6 cellular contexts compared by ENCODE assay signal in genomic region chr3:40477671-40478070, GRCh38. TPM values are rescaled to one million over a fixed set of nuclear protein-coding genes. Genes with fewer than 3 reads are reported as not detected.
DNase-seq lines count a peak whose midpoint lies in the region; ATAC-seq and TF ChIP-seq lines count a peak whose summit lies in the region.

No MANE protein-coding gene starts in this region.

- H3K4ac ChIP-seq in mesenchymal stem cell (ENCODE audit: low read depth in 1 of 2, low read length in 2 of 2), result no peak overlapping the region

- H3K4me2 ChIP-seq in mesenchymal stem cell (ENCODE audit: low read length, poor library complexity, severe bottlenecking), result peak overlapping the region; percentile 66

- no peak for ATAC-seq in GM19463 (IDR thresholded peaks at IDR 0.05; ENCODE audit: unreplicated experiment)

- no peak overlapping the region for H3K27ac ChIP-seq in mesenchymal stem cell (ENCODE audit: low read length, poor library complexity, severe bottlenecking)

- H2AFZ ChIP-seq in mesenchymal stem cell (ENCODE audit: low read depth, low read length), result peak overlapping the region; percentile 43

- peaks cover 10% of the 10 kb centered on the region for H3K27me3 Mint-ChIP-seq in activated T-helper 1 cell treated with anti-CD3 and anti-CD28 coated beads, Interleukin-12 subunit alpha, Interleukin-12 subunit beta, Interleukin-2, Interleukin-4 antibody, amounts not matched to agents 30 ng/mL and 10 ng/mL and 1 ng/mL, durations not matched to agents 14 hours and 24 hours and 36 hours (ENCODE audit: insufficient read depth)

- no peaks in the 10 kb centered on the region for H3K27me3 ChIP-seq in GM06990 (replicated peaks; ENCODE audit: control insufficient read depth, insufficient read depth, low read length)
- no peaks in the 10 kb centered on the region for H3K27me3 ChIP-seq in mesenchymal stem cell (ENCODE audit: control insufficient read depth in 1 of 2, insufficient read depth in 1 of 2, low read length in 2 of 2)

- peaks cover 33% of the 10 kb centered on the region for H3K4me1 Mint-ChIP-seq in activated T-helper 1 cell treated with anti-CD3 and anti-CD28 coated beads, Interleukin-12 subunit alpha, Interleukin-12 subunit beta, Interleukin-2, Interleukin-4 antibody, amounts not matched to agents 30 ng/mL and 10 ng/mL and 1 ng/mL, durations not matched to agents 14 hours and 24 hours and 36 hours (ENCODE audit: low read depth)

- H2BK120ac ChIP-seq in mesenchymal stem cell (ENCODE audit: low read depth, low read length), result no peak overlapping the region

- H3K9ac ChIP-seq in mesenchymal stem cell (ENCODE audit: low read length), result peak overlapping the region; percentile 95

- peaks cover 24% of the 10 kb centered on the region for H3K36me3 Mint-ChIP-seq in activated T-helper 1 cell treated with anti-CD3 and anti-CD28 coated beads, Interleukin-12 subunit alpha, Interleukin-12 subunit beta, Interleukin-2, Interleukin-4 antibody, amounts not matched to agents 30 ng/mL and 10 ng/mL and 1 ng/mL, durations not matched to agents 14 hours and 24 hours and 36 hours (ENCODE audit: low read depth)

- WGBS in mesenchymal stem cell, result 98% methylated on average over 3 of the region's 4 CpGs

- peak overlapping the region; percentile 91 for H3K4me3 Mint-ChIP-seq in activated T-helper 1 cell treated with anti-CD3 and anti-CD28 coated beads, Interleukin-12 subunit alpha, Interleukin-12 subunit beta, Interleukin-2, Interleukin-4 antibody, amounts not matched to agents 30 ng/mL and 10 ng/mL and 1 ng/mL, durations not matched to agents 14 hours and 24 hours and 36 hours

- no peak overlapping the region for H3K23ac ChIP-seq in mesenchymal stem cell (ENCODE audit: low read length in 2 of 2)

- peaks cover 5% of the 10 kb centered on the region for H3K36me3 ChIP-seq in GM06990 (ENCODE audit: control insufficient read depth, insufficient read depth, low read length)
- peaks cover 13 to 40% of the 10 kb centered on the region in 2 experiments for H3K36me3 ChIP-seq in mesenchymal stem cell (ENCODE audit: control insufficient read depth in 1 of 2, insufficient read depth in 2 of 2, low read depth in 1 of 2, low read length in 2 of 2)

- no peak overlapping the region for H2BK12ac ChIP-seq in mesenchymal stem cell (ENCODE audit: low read length in 2 of 2)

- no peak for TF ChIP-seq CTCF in GM06990 (IDR thresholded peaks at IDR 0.05; ENCODE audit: insufficient read depth, low read length, poor library complexity, severe bottlenecking)

- H4K91ac ChIP-seq in mesenchymal stem cell (ENCODE audit: low read length), result no peak overlapping the region

- DNase-seq in GM06990 (ENCODE audit: extremely low read depth, insufficient read length), result no peak
- DNase-seq in activated T-helper 1 cell treated with anti-CD3 and anti-CD28 coated beads, Interleukin-12 subunit alpha, Interleukin-12 subunit beta, Interleukin-2, Interleukin-4 antibody, amounts not matched to agents 30 ng/mL and 10 ng/mL and 1 ng/mL, durations not matched to agents 14 hours and 24 hours and 36 hours (ENCODE audit: low spot score), result no peak
- DNase-seq in mesenchymal stem cell, result peak; percentile 16
- DNase-seq in DMS53 treated with DMSO at 0.1 percent for 48 hours (lab: John Stamatoyannopoulos, UW; ENCODE audit: unreplicated experiment), result no peak
- no peak for DNase-seq in SW 1271 (lab: John Stamatoyannopoulos, UW)

- no peaks in the 10 kb centered on the region for H3K9me3 ChIP-seq in mesenchymal stem cell (ENCODE audit: control insufficient read depth, low read length)

- no peak overlapping the region for H2AK5ac ChIP-seq in mesenchymal stem cell (ENCODE audit: low read length, severe bottlenecking)

- peak overlapping the region; percentile 78 for H3K27ac Mint-ChIP-seq in activated T-helper 1 cell treated with anti-CD3 and anti-CD28 coated beads, Interleukin-12 subunit alpha, Interleukin-12 subunit beta, Interleukin-2, Interleukin-4 antibody, amounts not matched to agents 30 ng/mL and 10 ng/mL and 1 ng/mL, durations not matched to agents 14 hours and 24 hours and 36 hours

- peaks cover 12% of the 10 kb centered on the region for H3K79me1 ChIP-seq in mesenchymal stem cell (replicated peaks; ENCODE audit: low read length, poor library complexity, severe bottlenecking)

- no peaks in the 10 kb centered on the region for H3K9me3 Mint-ChIP-seq in activated T-helper 1 cell treated with anti-CD3 and anti-CD28 coated beads, Interleukin-12 subunit alpha, Interleukin-12 subunit beta, Interleukin-2, Interleukin-4 antibody, amounts not matched to agents 30 ng/mL and 10 ng/mL and 1 ng/mL, durations not matched to agents 14 hours and 24 hours and 36 hours

- intact Hi-C loops in activated T-helper 1 cell treated with anti-CD3 and anti-CD28 coated beads, Interleukin-12 subunit alpha, Interleukin-12 subunit beta, Interleukin-2, Interleukin-4 antibody, amounts not matched to agents 30 ng/mL and 10 ng/mL and 1 ng/mL, durations not matched to agents 14 hours and 24 hours and 36 hours (cut with micrococcal nuclease), result loop anchor here (1.0 to 5.0 kb wide), 5 partner anchors 20 to 170 kb away; partner anchors contain the start of genes EIF1B, RPL14 and ZNF621

- no peak overlapping the region for H3K18ac ChIP-seq in mesenchymal stem cell (ENCODE audit: low read depth in 1 of 2, low read length in 2 of 2)

- no peak overlapping the region for H2BK5ac ChIP-seq in mesenchymal stem cell (ENCODE audit: low read depth, low read length, poor library complexity, severe bottlenecking)

- peak overlapping the region; percentile 84 for H3K4me3 ChIP-seq in GM06990 (replicated peaks; ENCODE audit: low read depth, low read length)
- H3K4me3 ChIP-seq in mesenchymal stem cell (ENCODE audit: insufficient read depth in 1 of 2, low read depth in 1 of 2, low read length in 2 of 2), result peak overlapping the region in 1 of 2 experiments; percentile 96

- H3K4me1 ChIP-seq in mesenchymal stem cell (ENCODE audit: control insufficient read depth, insufficient read depth, low read depth, low read length), result peaks cover 3% of the 10 kb centered on the region

- no peak overlapping the region for H3K14ac ChIP-seq in mesenchymal stem cell (ENCODE audit: low read length in 2 of 2)

- H2BK15ac ChIP-seq in mesenchymal stem cell (ENCODE audit: low read depth, poor library complexity, severe bottlenecking), result no peak overlapping the region

- H4K8ac ChIP-seq in mesenchymal stem cell (ENCODE audit: low read length), result peak overlapping the region; percentile 94

RNA-seq across cellular contexts. Expression of gene ZNF619, which starts 0.7 kb away (rescaled TPM):
- total RNA-seq in activated T-helper 1 cell treated with anti-CD3 and anti-CD28 coated beads, Interleukin-12 subunit alpha, Interleukin-12 subunit beta, Interleukin-2, Interleukin-4 antibody, amounts not matched to agents 30 ng/mL and 10 ng/mL and 1 ng/mL, durations not matched to agents 14 hours and 24 hours and 36 hours, result 7.1 and 8.2 TPM in 2 replicates
- 2.0 TPM for polyA plus RNA-seq in mesenchymal stem cell (2013, experiment 1 of 2)
- 2.3 TPM for polyA plus RNA-seq in mesenchymal stem cell (2013, experiment 2 of 2)

RNA-seq across cellular contexts. Expression of gene RPL14, which starts 20.5 kb away (rescaled TPM):
- total RNA-seq in activated T-helper 1 cell treated with anti-CD3 and anti-CD28 coated beads, Interleukin-12 subunit alpha, Interleukin-12 subunit beta, Interleukin-2, Interleukin-4 antibody, amounts not matched to agents 30 ng/mL and 10 ng/mL and 1 ng/mL, durations not matched to agents 14 hours and 24 hours and 36 hours, result 2,245 and 2,326 TPM in 2 replicates
- 1,256 TPM for polyA plus RNA-seq in mesenchymal stem cell (2013, experiment 1 of 2)
- polyA plus RNA-seq in mesenchymal stem cell (2013, experiment 2 of 2), result 1,256 TPM

RNA-seq across cellular contexts. Expression of gene ZNF620, which starts 28.2 kb away (rescaled TPM):
- 5.5 and 6.0 TPM in 2 replicates for total RNA-seq in activated T-helper 1 cell treated with anti-CD3 and anti-CD28 coated beads, Interleukin-12 subunit alpha, Interleukin-12 subunit beta, Interleukin-2, Interleukin-4 antibody, amounts not matched to agents 30 ng/mL and 10 ng/mL and 1 ng/mL, durations not matched to agents 14 hours and 24 hours and 36 hours
- 0.46 TPM for polyA plus RNA-seq in mesenchymal stem cell (2013, experiment 1 of 2)
- 0.44 TPM for polyA plus RNA-seq in mesenchymal stem cell (2013, experiment 2 of 2)

RNA-seq across cellular contexts. Expression of gene ZNF621, which starts 47.1 kb away (rescaled TPM):
- total RNA-seq in activated T-helper 1 cell treated with anti-CD3 and anti-CD28 coated beads, Interleukin-12 subunit alpha, Interleukin-12 subunit beta, Interleukin-2, Interleukin-4 antibody, amounts not matched to agents 30 ng/mL and 10 ng/mL and 1 ng/mL, durations not matched to agents 14 hours and 24 hours and 36 hours, result 18.3 and 19.0 TPM in 2 replicates
- 12.0 TPM for polyA plus RNA-seq in mesenchymal stem cell (2013, experiment 1 of 2)
- 12.3 TPM for polyA plus RNA-seq in mesenchymal stem cell (2013, experiment 2 of 2)
